ENCODE assay signal across 29 cellular contexts in the genomic region with DNA sequence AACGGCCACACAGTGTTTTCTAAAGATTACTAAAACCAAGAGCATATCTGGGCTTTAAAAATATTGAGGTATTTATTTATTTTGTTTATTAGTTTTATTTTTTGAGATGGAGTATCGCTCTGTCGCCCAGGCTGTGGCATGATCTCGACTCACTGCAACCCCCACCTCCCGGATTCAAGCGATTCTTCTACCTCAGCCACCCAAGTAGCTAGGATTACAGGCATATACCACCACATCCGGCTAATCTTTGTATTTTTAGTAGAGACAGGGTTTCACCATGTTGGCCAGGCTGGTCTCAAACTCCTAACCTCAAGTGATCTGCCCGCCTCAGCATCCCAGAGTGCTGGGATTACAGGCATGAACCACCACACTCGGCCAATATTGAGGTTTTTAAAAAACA. TPM values are rescaled to one million over a fixed set of nuclear protein-coding genes. Genes with fewer than 3 reads are reported as not detected.
"Had no signal": no experiment of that assay in that cellular context is flagged by ENCODE, and none has a peak within 500 bp of the region (broad histone marks: within the 10 kb centered on the region; RNA-seq: fewer than 3 reads in every experiment).

No MANE protein-coding gene starts in this region.

- H3K36me3 ChIP-seq: gastrocnemius medialis had no signal

- H3K27me3 Mint-ChIP-seq: naive thymus-derived CD8-positive, alpha-beta T cell; type B pancreatic cell had no signal

- H3K4me1 ChIP-seq: gastrocnemius medialis, lower lobe of right lung, psoas muscle, sigmoid colon, stomach, thyroid gland had no signal

- ATAC-seq: esophagus mucosa; gastrocnemius medialis; left ventricle myocardium superior; lower lobe of right lung; naive thymus-derived CD8-positive, alpha-beta T cell; psoas muscle; right cardiac atrium; stimulated activated effector memory CD8-positive, alpha-beta T cell treated with anti-CD3 and anti-CD28 coated beads, Interleukin-12 subunit alpha, Interleukin-12 subunit beta, amount 100 ng/mL, for 72 hours had no signal

- H3K9me3 ChIP-seq: gastrocnemius medialis, lower lobe of right lung, psoas muscle, sigmoid colon, stomach, thyroid gland had no signal

- DNase-seq: dorsolateral prefrontal cortex; effector CD4-positive, alpha-beta T cell; foreskin fibroblast; gastrocnemius medialis; head of caudate nucleus; left ventricle myocardium superior; lower lobe of right lung; naive thymus-derived CD8-positive, alpha-beta T cell; nephron progenitor cell; nucleus accumbens; psoas muscle; right cardiac atrium; sigmoid colon; stimulated activated CD4-positive, alpha-beta T cell treated with anti-CD3 and anti-CD28 coated beads, Interleukin-2, amount 100 ng/mL, for 24 hours; stimulated activated CD4-positive, alpha-beta T cell treated with anti-CD3 and anti-CD28 coated beads, Interleukin-4, amount 100 ng/mL, for 24 hours; stimulated activated naive CD4-positive, alpha-beta T cell treated with Interleukin-2 at 50 U/mL for 16 hours; stomach; thyroid gland had no signal

- H3K4me3 ChIP-seq: dorsolateral prefrontal cortex, gastrocnemius medialis, lower lobe of right lung, psoas muscle, sigmoid colon, stomach, thyroid gland had no signal

- H3K4me1 Mint-ChIP-seq: stimulated activated effector memory CD8-positive, alpha-beta T cell treated with anti-CD3 and anti-CD28 coated beads, Interleukin-12 subunit alpha, Interleukin-12 subunit beta, amount 100 ng/mL, for 72 hours had no signal

- H3K4me3 Mint-ChIP-seq: naive thymus-derived CD8-positive, alpha-beta T cell; nephron progenitor cell; stimulated activated effector memory CD8-positive, alpha-beta T cell treated with anti-CD3 and anti-CD28 coated beads, Interleukin-12 subunit alpha, Interleukin-12 subunit beta, amount 100 ng/mL, for 72 hours; type B pancreatic cell had no signal

- H3K27ac ChIP-seq: dorsolateral prefrontal cortex, epithelial cell of prostate, gastrocnemius medialis, lower lobe of right lung, psoas muscle, sigmoid colon, stomach, thyroid gland had no signal

- H3K27me3 ChIP-seq: dorsolateral prefrontal cortex, gastrocnemius medialis, sigmoid colon, stomach, thyroid gland had no signal

- H3K9me3 Mint-ChIP-seq: nephron progenitor cell; stimulated activated effector memory CD8-positive, alpha-beta T cell treated with anti-CD3 and anti-CD28 coated beads, Interleukin-12 subunit alpha, Interleukin-12 subunit beta, amount 100 ng/mL, for 72 hours; type B pancreatic cell had no signal

- H3K27ac Mint-ChIP-seq: nephron progenitor cell; stimulated activated effector memory CD8-positive, alpha-beta T cell treated with anti-CD3 and anti-CD28 coated beads, Interleukin-12 subunit alpha, Interleukin-12 subunit beta, amount 100 ng/mL, for 72 hours; type B pancreatic cell had no signal

RNA-seq across cellular contexts. Expression of gene RNF186, which starts 39.3 kb away (rescaled TPM):
- total RNA-seq: dorsolateral prefrontal cortex; glomerular endothelial cell; left ventricle myocardium superior; lower lobe of right lung; mesenteric fat pad; myocyte; naive thymus-derived CD8-positive, alpha-beta T cell; osteocyte; psoas muscle; right cardiac atrium; sigmoid colon; skeletal muscle tissue; subcutaneous adipose tissue; temporal lobe; thyroid gland had no signal
